10 cellular contexts compared by ENCODE assay signal in genomic region chr17:33049781-33050414, GRCh38. TPM values are rescaled to one million over a fixed set of nuclear protein-coding genes. Genes with fewer than 3 reads are reported as not detected.
DNase-seq lines count a peak whose midpoint lies in the region; ATAC-seq and TF ChIP-seq lines count a peak whose summit lies in the region.
"Had no signal": no experiment of that assay in that cellular context is flagged by ENCODE, and none has a peak within 500 bp of the region (broad histone marks: within the 10 kb centered on the region; RNA-seq: fewer than 3 reads in every experiment).

No MANE protein-coding gene starts in this region.

- peak; percentile 7 for DNase-seq in NCI-H345 (lab: John Stamatoyannopoulos, UW)
- DNase-seq in NCI-H345 treated with DMSO at 0.1 percent for 48 hours (lab: John Stamatoyannopoulos, UW; ENCODE audit: unreplicated experiment) = no peak
- DNase-seq in MG63 = peak; percentile 19
- peak; percentile 72 for DNase-seq in WTC11 (ENCODE audit: low spot score)
- DNase-seq in epithelial cell of esophagus (ENCODE audit: low read depth) = peak; percentile 61
- no peak for DNase-seq in NCI-H1436 treated with DMSO at 0.1 percent for 48 hours (lab: John Stamatoyannopoulos, UW)

- ATAC-seq in WTC11 = peak; percentile 82
- no peak for ATAC-seq in GM21717 (IDR thresholded peaks at IDR 0.05; ENCODE audit: unreplicated experiment)

- CTCF ChIA-PET in WTC11 (lab: Charles Lee) = interaction anchor here (1.1 to 1.5 kb wide), 4 partner anchors 11 to 66 kb away, joined by 3 to 5 read pairs (median 3); no protein-coding TSS in a partner anchor

- peak; percentile 94 for TF ChIP-seq CTCF in WTC11 (IDR thresholded peaks at IDR 0.05)
- peak; percentile 95 for TF ChIP-seq CTCF in epithelial cell of esophagus (IDR thresholded peaks at IDR 0.05; ENCODE audit: insufficient read depth, low read depth, low read length, missing control alignments)
- TF ChIP-seq CTCF in nephron (IDR thresholded peaks at IDR 0.05; ENCODE audit: unreplicated experiment in 3 of 3) = peak; percentile 52 to 66 (median 60)

- H3K27ac Mint-ChIP-seq in WTC11 (no peak overlapping the region), nephron (no peak overlapping the region)

- H3K36me3 Mint-ChIP-seq in WTC11 (no peaks in the 10 kb centered on the region), nephron (ENCODE audit: low read depth) (no peaks in the 10 kb centered on the region)

- POLR2A ChIA-PET in WTC11 (lab: Charles Lee) = no interaction called here

- H3K4me3 Mint-ChIP-seq in WTC11 = no peak overlapping the region
- no peak overlapping the region for H3K4me3 Mint-ChIP-seq in nephron

- H3K4me3 ChIP-seq in MG63 (no peak overlapping the region), epithelial cell of esophagus (ENCODE audit: low read length) (no peak overlapping the region)
- H3K4me3 ChIP-seq: BLaER1 treated with 17β-estradiol and CSF1 and Interleukin-3, amounts not matched to agents 10 nM and 100 nM had no signal

- no peaks in the 10 kb centered on the region for H3K9me3 Mint-ChIP-seq in WTC11
- H3K9me3 Mint-ChIP-seq in nephron = no peaks in the 10 kb centered on the region

- H3K4me1 Mint-ChIP-seq in WTC11 = no peaks in the 10 kb centered on the region; the same call in 1 of the 2 replicates
- peaks cover 4% of the 10 kb centered on the region for H3K4me1 Mint-ChIP-seq in nephron

- no peaks in the 10 kb centered on the region for H3K9me3 ChIP-seq in MG63
- H3K9me3 ChIP-seq: BLaER1 treated with 17β-estradiol and CSF1 and Interleukin-3, amounts not matched to agents 10 nM and 100 nM had no signal

- no peaks in the 10 kb centered on the region for H3K36me3 ChIP-seq in MG63
- H3K36me3 ChIP-seq: BLaER1 treated with 17β-estradiol and CSF1 and Interleukin-3, amounts not matched to agents 10 nM and 100 nM had no signal

- H3K27me3 Mint-ChIP-seq in WTC11 (ENCODE audit: low read depth) (peaks cover 28% of the 10 kb centered on the region), nephron (ENCODE audit: low read depth) (peaks cover 8% of the 10 kb centered on the region)

- H3K27me3 ChIP-seq in MG63 = peaks cover 2% of the 10 kb centered on the region; the same call in 1 of the 2 replicates
- H3K27me3 ChIP-seq: BLaER1 treated with 17β-estradiol and CSF1 and Interleukin-3, amounts not matched to agents 10 nM and 100 nM had no signal

TF ChIP-seq in WTC11, 78 proteins besides CTCF, POLR2A, EP300 and RAD21:
- TF ChIP-seq FOXJ3 (CRISPR knock-in tag; IDR thresholded peaks at IDR 0.05; ENCODE audit: borderline replicate concordance) (no peak), GRHL2 (CRISPR knock-in tag; IDR thresholded peaks at IDR 0.05; ENCODE audit: insufficient replicate concordance, severe bottlenecking) (no peak), ZNF219 (CRISPR knock-in tag; IDR thresholded peaks at IDR 0.05; ENCODE audit: borderline replicate concordance) (no peak), ZBTB21 (CRISPR knock-in tag; IDR thresholded peaks at IDR 0.05; ENCODE audit: borderline replicate concordance) (no peak), ARID4B (CRISPR knock-in tag; IDR thresholded peaks at IDR 0.05; ENCODE audit: borderline replicate concordance) (no peak), SOX15 (CRISPR knock-in tag; IDR thresholded peaks at IDR 0.05) (no peak), SP1 (CRISPR knock-in tag; conservative IDR thresholded peaks at IDR 0.05) (no peak), RORB (CRISPR knock-in tag; IDR thresholded peaks at IDR 0.05) (no peak), ZNF281 (CRISPR knock-in tag; IDR thresholded peaks at IDR 0.05) (no peak), HMGA2 (CRISPR knock-in tag; IDR thresholded peaks at IDR 0.05) (no peak), NFYB (CRISPR knock-in tag; conservative IDR thresholded peaks at IDR 0.05; ENCODE audit: low read depth) (no peak), EMX1 (CRISPR knock-in tag; IDR thresholded peaks at IDR 0.05) (no peak), ZNF317 (CRISPR knock-in tag; IDR thresholded peaks at IDR 0.05; ENCODE audit: borderline replicate concordance, low read depth) (no peak), TEAD1 (CRISPR knock-in tag; IDR thresholded peaks at IDR 0.05) (no peak), ZNF416 (CRISPR knock-in tag; IDR thresholded peaks at IDR 0.05) (no peak), CDX4 (CRISPR knock-in tag; IDR thresholded peaks at IDR 0.05; ENCODE audit: borderline replicate concordance) (no peak), NR1H2 (CRISPR knock-in tag; IDR thresholded peaks at IDR 0.05) (no peak), NR3C1 (CRISPR knock-in tag; conservative IDR thresholded peaks at IDR 0.05; ENCODE audit: low read depth) (no peak), KAT7 (CRISPR knock-in tag; IDR thresholded peaks at IDR 0.05; ENCODE audit: borderline replicate concordance) (no peak)

RNA-seq across cellular contexts. Expression of gene SPACA3, which starts 58.3 kb away (rescaled TPM):
- not detected in 2 replicates for total RNA-seq in MG63 (2014; rRNA removed; shearing (Covaris generic); ENCODE audit: low replicate concordance)
- not detected in 3 replicates for total RNA-seq in WTC11 (2021)
- total RNA-seq: urinary bladder had no signal

Comparison
In these comparisons a context has a peak if more than half of its experiments do, and no peak if none do; other contexts are left out.
1. DNase-seq: peak in NCI-H345 (single experiment), MG63 (single experiment), WTC11 (single experiment) and epithelial cell of esophagus (single experiment); none in NCI-H345 treated with DMSO at 0.1 percent for 48 hours (single experiment) and NCI-H1436 treated with DMSO at 0.1 percent for 48 hours (single experiment).
2. Peak in every context shown above with its lines, with median percentiles within 50 percentile points of each other: CTCF ChIP-seq.